In the genomic region with DNA sequence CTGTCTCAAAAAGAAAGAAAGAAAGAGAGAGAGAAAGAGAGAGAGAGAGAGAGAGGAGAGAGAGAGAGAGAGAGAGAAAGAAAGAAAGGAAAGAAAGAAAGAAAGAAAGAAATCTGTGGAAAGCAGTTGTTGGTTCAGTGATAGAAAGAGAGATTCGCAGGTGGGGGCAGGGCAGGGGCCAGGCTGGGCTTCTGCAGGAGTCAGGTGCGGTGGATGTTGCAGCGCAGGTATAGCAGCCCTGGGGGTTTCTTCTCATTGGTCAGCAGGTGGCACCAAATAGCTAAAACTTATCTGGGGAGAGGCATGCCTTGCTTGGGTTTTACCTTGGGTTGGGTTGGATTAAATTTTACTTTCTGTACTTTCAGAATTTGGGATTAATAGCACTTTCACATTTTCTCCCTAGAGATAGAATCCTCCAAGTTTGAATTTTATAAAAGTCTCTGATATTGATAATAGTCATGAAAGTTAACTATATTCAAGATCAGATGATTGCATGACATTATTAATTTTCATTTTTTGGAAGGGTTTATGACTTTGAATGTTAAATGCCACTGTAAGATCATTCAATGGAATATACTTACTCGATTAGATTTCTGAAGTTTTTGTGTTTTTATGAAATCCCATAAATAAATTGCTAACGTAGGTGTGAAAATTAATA, we compare ENCODE assay signal across 1 cellular context.
TF ChIP-seq lines count a peak whose summit lies in the region.

No MANE protein-coding gene starts in this region.

TF ChIP-seq in HepG2, 621 proteins besides CTCF, POLR2A, EP300 and RAD21 (continued from another document and continues in another):
- TF ChIP-seq, protein P1, sequence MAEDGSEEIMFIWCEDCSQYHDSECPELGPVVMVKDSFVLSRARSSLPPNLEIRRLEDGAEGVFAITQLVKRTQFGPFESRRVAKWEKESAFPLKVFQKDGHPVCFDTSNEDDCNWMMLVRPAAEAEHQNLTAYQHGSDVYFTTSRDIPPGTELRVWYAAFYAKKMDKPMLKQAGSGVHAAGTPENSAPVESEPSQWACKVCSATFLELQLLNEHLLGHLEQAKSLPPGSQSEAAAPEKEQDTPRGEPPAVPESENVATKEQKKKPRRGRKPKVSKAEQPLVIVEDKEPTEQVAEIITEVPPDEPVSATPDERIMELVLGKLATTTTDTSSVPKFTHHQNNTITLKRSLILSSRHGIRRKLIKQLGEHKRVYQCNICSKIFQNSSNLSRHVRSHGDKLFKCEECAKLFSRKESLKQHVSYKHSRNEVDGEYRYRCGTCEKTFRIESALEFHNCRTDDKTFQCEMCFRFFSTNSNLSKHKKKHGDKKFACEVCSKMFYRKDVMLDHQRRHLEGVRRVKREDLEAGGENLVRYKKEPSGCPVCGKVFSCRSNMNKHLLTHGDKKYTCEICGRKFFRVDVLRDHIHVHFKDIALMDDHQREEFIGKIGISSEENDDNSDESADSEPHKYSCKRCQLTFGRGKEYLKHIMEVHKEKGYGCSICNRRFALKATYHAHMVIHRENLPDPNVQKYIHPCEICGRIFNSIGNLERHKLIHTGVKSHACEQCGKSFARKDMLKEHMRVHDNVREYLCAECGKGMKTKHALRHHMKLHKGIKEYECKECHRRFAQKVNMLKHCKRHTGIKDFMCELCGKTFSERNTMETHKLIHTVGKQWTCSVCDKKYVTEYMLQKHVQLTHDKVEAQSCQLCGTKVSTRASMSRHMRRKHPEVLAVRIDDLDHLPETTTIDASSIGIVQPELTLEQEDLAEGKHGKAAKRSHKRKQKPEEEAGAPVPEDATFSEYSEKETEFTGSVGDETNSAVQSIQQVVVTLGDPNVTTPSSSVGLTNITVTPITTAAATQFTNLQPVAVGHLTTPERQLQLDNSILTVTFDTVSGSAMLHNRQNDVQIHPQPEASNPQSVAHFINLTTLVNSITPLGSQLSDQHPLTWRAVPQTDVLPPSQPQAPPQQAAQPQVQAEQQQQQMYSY (CRISPR knock-in tag; IDR thresholded peaks at IDR 0.05): no peak
- TF ChIP-seq, protein P2, sequence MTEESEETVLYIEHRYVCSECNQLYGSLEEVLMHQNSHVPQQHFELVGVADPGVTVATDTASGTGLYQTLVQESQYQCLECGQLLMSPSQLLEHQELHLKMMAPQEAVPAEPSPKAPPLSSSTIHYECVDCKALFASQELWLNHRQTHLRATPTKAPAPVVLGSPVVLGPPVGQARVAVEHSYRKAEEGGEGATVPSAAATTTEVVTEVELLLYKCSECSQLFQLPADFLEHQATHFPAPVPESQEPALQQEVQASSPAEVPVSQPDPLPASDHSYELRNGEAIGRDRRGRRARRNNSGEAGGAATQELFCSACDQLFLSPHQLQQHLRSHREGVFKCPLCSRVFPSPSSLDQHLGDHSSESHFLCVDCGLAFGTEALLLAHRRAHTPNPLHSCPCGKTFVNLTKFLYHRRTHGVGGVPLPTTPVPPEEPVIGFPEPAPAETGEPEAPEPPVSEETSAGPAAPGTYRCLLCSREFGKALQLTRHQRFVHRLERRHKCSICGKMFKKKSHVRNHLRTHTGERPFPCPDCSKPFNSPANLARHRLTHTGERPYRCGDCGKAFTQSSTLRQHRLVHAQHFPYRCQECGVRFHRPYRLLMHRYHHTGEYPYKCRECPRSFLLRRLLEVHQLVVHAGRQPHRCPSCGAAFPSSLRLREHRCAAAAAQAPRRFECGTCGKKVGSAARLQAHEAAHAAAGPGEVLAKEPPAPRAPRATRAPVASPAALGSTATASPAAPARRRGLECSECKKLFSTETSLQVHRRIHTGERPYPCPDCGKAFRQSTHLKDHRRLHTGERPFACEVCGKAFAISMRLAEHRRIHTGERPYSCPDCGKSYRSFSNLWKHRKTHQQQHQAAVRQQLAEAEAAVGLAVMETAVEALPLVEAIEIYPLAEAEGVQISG (CRISPR knock-in tag; IDR thresholded peaks at IDR 0.05): no peak
- TF ChIP-seq SOX6 (IDR thresholded peaks at IDR 0.05): no peak
- TF ChIP-seq SOX6 (CRISPR knock-in tag; IDR thresholded peaks at IDR 0.05): peak; percentile 34; the same call in 1 of the 2 replicates
- peak; percentile 27; the same call in 1 of the 2 replicates for TF ChIP-seq MIER3 (CRISPR knock-in tag; IDR thresholded peaks at IDR 0.05; ENCODE audit: borderline replicate concordance)
- no peak for TF ChIP-seq SOX13 (IDR thresholded peaks at IDR 0.05)
- 0 out of 4 replicates have a peak, but pooled peaks of 1 of the 2 experiments have one; percentile 12 for TF ChIP-seq SOX13 (CRISPR knock-in tag; conservative IDR thresholded peaks at IDR 0.05 in 1 of 2, IDR thresholded peaks at IDR 0.05 in 1 of 2)
- TF ChIP-seq, protein P3, sequence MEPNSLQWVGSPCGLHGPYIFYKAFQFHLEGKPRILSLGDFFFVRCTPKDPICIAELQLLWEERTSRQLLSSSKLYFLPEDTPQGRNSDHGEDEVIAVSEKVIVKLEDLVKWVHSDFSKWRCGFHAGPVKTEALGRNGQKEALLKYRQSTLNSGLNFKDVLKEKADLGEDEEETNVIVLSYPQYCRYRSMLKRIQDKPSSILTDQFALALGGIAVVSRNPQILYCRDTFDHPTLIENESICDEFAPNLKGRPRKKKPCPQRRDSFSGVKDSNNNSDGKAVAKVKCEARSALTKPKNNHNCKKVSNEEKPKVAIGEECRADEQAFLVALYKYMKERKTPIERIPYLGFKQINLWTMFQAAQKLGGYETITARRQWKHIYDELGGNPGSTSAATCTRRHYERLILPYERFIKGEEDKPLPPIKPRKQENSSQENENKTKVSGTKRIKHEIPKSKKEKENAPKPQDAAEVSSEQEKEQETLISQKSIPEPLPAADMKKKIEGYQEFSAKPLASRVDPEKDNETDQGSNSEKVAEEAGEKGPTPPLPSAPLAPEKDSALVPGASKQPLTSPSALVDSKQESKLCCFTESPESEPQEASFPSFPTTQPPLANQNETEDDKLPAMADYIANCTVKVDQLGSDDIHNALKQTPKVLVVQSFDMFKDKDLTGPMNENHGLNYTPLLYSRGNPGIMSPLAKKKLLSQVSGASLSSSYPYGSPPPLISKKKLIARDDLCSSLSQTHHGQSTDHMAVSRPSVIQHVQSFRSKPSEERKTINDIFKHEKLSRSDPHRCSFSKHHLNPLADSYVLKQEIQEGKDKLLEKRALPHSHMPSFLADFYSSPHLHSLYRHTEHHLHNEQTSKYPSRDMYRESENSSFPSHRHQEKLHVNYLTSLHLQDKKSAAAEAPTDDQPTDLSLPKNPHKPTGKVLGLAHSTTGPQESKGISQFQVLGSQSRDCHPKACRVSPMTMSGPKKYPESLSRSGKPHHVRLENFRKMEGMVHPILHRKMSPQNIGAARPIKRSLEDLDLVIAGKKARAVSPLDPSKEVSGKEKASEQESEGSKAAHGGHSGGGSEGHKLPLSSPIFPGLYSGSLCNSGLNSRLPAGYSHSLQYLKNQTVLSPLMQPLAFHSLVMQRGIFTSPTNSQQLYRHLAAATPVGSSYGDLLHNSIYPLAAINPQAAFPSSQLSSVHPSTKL (CRISPR knock-in tag; IDR thresholded peaks at IDR 0.05): 0 out of 2 replicates have a peak, but pooled peaks have one; percentile 21
- peak; percentile 39 for TF ChIP-seq PRPF4 (IDR thresholded peaks at IDR 0.05; ENCODE audit: low read depth, low read length, poor library complexity, severe bottlenecking)
- 0 out of 2 replicates have a peak, but pooled peaks have one; percentile 27 for TF ChIP-seq ZBTB38 (CRISPR knock-in tag; IDR thresholded peaks at IDR 0.05)
- TF ChIP-seq SNAPC2 (CRISPR knock-in tag; IDR thresholded peaks at IDR 0.05): no peak
- TF ChIP-seq, protein P4, sequence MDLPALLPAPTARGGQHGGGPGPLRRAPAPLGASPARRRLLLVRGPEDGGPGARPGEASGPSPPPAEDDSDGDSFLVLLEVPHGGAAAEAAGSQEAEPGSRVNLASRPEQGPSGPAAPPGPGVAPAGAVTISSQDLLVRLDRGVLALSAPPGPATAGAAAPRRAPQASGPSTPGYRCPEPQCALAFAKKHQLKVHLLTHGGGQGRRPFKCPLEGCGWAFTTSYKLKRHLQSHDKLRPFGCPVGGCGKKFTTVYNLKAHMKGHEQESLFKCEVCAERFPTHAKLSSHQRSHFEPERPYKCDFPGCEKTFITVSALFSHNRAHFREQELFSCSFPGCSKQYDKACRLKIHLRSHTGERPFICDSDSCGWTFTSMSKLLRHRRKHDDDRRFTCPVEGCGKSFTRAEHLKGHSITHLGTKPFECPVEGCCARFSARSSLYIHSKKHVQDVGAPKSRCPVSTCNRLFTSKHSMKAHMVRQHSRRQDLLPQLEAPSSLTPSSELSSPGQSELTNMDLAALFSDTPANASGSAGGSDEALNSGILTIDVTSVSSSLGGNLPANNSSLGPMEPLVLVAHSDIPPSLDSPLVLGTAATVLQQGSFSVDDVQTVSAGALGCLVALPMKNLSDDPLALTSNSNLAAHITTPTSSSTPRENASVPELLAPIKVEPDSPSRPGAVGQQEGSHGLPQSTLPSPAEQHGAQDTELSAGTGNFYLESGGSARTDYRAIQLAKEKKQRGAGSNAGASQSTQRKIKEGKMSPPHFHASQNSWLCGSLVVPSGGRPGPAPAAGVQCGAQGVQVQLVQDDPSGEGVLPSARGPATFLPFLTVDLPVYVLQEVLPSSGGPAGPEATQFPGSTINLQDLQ (CRISPR knock-in tag; IDR thresholded peaks at IDR 0.05): no peak
- TF ChIP-seq, protein P5, sequence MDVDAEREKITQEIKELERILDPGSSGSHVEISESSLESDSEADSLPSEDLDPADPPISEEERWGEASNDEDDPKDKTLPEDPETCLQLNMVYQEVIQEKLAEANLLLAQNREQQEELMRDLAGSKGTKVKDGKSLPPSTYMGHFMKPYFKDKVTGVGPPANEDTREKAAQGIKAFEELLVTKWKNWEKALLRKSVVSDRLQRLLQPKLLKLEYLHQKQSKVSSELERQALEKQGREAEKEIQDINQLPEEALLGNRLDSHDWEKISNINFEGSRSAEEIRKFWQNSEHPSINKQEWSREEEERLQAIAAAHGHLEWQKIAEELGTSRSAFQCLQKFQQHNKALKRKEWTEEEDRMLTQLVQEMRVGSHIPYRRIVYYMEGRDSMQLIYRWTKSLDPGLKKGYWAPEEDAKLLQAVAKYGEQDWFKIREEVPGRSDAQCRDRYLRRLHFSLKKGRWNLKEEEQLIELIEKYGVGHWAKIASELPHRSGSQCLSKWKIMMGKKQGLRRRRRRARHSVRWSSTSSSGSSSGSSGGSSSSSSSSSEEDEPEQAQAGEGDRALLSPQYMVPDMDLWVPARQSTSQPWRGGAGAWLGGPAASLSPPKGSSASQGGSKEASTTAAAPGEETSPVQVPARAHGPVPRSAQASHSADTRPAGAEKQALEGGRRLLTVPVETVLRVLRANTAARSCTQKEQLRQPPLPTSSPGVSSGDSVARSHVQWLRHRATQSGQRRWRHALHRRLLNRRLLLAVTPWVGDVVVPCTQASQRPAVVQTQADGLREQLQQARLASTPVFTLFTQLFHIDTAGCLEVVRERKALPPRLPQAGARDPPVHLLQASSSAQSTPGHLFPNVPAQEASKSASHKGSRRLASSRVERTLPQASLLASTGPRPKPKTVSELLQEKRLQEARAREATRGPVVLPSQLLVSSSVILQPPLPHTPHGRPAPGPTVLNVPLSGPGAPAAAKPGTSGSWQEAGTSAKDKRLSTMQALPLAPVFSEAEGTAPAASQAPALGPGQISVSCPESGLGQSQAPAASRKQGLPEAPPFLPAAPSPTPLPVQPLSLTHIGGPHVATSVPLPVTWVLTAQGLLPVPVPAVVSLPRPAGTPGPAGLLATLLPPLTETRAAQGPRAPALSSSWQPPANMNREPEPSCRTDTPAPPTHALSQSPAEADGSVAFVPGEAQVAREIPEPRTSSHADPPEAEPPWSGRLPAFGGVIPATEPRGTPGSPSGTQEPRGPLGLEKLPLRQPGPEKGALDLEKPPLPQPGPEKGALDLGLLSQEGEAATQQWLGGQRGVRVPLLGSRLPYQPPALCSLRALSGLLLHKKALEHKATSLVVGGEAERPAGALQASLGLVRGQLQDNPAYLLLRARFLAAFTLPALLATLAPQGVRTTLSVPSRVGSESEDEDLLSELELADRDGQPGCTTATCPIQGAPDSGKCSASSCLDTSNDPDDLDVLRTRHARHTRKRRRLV (CRISPR knock-in tag; IDR thresholded peaks at IDR 0.05): no peak
- TF ChIP-seq SIN3B (IDR thresholded peaks at IDR 0.05; ENCODE audit: low read length): no peak
- TF ChIP-seq XBP1 (CRISPR knock-in tag; IDR thresholded peaks at IDR 0.05): no peak
- peak; percentile 35; the same call in 1 of the 2 replicates for TF ChIP-seq SP140L (CRISPR knock-in tag; IDR thresholded peaks at IDR 0.05; ENCODE audit: borderline replicate concordance)
- TF ChIP-seq, protein P6, sequence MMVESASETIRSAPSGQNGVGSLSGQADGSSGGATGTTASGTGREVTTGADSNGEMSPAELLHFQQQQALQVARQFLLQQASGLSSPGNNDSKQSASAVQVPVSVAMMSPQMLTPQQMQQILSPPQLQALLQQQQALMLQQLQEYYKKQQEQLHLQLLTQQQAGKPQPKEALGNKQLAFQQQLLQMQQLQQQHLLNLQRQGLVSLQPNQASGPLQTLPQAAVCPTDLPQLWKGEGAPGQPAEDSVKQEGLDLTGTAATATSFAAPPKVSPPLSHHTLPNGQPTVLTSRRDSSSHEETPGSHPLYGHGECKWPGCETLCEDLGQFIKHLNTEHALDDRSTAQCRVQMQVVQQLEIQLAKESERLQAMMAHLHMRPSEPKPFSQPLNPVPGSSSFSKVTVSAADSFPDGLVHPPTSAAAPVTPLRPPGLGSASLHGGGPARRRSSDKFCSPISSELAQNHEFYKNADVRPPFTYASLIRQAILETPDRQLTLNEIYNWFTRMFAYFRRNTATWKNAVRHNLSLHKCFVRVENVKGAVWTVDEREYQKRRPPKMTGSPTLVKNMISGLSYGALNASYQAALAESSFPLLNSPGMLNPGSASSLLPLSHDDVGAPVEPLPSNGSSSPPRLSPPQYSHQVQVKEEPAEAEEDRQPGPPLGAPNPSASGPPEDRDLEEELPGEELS (CRISPR knock-in tag; IDR thresholded peaks at IDR 0.05): 0 out of 2 replicates have a peak, but pooled peaks have one; percentile 23
- TF ChIP-seq, protein P7, sequence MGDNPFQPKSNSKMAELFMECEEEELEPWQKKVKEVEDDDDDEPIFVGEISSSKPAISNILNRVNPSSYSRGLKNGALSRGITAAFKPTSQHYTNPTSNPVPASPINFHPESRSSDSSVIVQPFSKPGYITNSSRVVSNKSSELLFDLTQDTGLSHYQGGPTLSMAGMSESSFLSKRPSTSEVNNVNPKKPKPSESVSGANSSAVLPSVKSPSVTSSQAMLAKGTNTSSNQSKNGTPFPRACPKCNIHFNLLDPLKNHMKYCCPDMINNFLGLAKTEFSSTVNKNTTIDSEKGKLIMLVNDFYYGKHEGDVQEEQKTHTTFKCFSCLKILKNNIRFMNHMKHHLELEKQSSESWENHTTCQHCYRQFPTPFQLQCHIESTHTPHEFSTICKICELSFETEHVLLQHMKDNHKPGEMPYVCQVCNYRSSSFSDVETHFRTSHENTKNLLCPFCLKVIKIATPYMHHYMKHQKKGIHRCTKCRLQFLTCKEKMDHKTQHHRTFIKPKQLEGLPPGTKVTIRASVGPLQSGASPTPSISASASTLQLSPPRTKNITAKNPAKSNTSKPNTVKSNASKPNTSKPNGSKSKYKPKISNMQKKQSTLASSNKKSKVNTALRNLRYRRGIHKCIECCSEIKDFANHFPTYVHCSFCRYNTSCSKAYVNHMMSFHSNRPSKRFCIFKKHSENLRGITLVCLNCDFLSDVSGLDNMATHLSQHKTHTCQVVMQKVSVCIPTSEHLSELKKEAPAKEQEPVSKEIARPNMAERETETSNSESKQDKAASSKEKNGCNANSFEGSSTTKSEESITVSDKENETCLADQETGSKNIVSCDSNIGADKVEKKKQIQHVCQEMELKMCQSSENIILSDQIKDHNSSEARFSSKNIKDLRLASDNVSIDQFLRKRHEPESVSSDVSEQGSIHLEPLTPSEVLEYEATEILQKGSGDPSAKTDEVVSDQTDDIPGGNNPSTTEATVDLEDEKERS (CRISPR knock-in tag; IDR thresholded peaks at IDR 0.05): no peak
- no peak for TF ChIP-seq ZNF383 (CRISPR knock-in tag; IDR thresholded peaks at IDR 0.05; ENCODE audit: borderline replicate concordance)
- TF ChIP-seq ARHGAP35 (CRISPR knock-in tag; IDR thresholded peaks at IDR 0.05; ENCODE audit: borderline replicate concordance): no peak
- no peak for TF ChIP-seq CCDC6 (CRISPR knock-in tag; IDR thresholded peaks at IDR 0.05)
- no peak for TF ChIP-seq SNRNP70 (IDR thresholded peaks at IDR 0.05; ENCODE audit: low read depth, low read length)
- TF ChIP-seq ZNF124 (CRISPR knock-in tag; IDR thresholded peaks at IDR 0.05): no peak
- no peak for TF ChIP-seq ZNF451 (CRISPR knock-in tag; IDR thresholded peaks at IDR 0.05)
- no peak for TF ChIP-seq RFXAP (CRISPR knock-in tag; IDR thresholded peaks at IDR 0.05; ENCODE audit: borderline replicate concordance)
- no peak for TF ChIP-seq CEBPB (IDR thresholded peaks at IDR 0.05; ENCODE audit: borderline replicate concordance, low read depth, low read length)
